8 cellular contexts compared by ENCODE assay signal in genomic region chr17:50151937-50152547, GRCh38. TPM values are rescaled to one million over a fixed set of nuclear protein-coding genes. Genes with fewer than 3 reads are reported as not detected.
DNase-seq lines count a peak whose midpoint lies in the region; ATAC-seq, FAIRE-seq and TF ChIP-seq lines count a peak whose summit lies in the region.

No MANE protein-coding gene starts in this region.

- FAIRE-seq in GM19239 (lab: Jason Lieb, UNC) = peak; percentile 79

- no peaks in the 10 kb centered on the region for H3K9me2 ChIP-seq in SU-DHL-6 (replicated peaks; ENCODE audit: insufficient read depth, low read length)

- TF ChIP-seq CTCF in BJ (IDR thresholded peaks at IDR 0.05; ENCODE audit: insufficient read depth, low read depth, low read length) = no peak
- no peak for TF ChIP-seq CTCF in SU-DHL-6 (IDR thresholded peaks at IDR 0.05; ENCODE audit: insufficient read depth, low read length, poor library complexity, severe bottlenecking)
- TF ChIP-seq CTCF in cardiac fibroblast (IDR thresholded peaks at IDR 0.05; ENCODE audit: low read depth, low read length) = no peak

- peaks cover 32% of the 10 kb centered on the region for H3K79me2 ChIP-seq in SU-DHL-6 (ENCODE audit: insufficient read depth, low read length)

- peaks cover 17% of the 10 kb centered on the region; the same call in 1 of the 2 replicates for H3K4me1 ChIP-seq in iPS-20b (ENCODE audit: insufficient read depth, low read length)

- CTCF ChIA-PET in BJ (lab: Yijun Ruan, JAX) = interaction anchor here (0.6 to 3.8 kb wide), 19 partner anchors 9 to 210 kb away, joined by 3 to 30 read pairs (median 4); partner anchors contain the start of genes SGCA and TMEM92

- POLR2A ChIA-PET in BJ (lab: Charles Lee) = interaction anchor here (0.6 to 1.7 kb wide), 4 partner anchors 22 to 490 kb away, joined by 4 to 8 read pairs (median 6); partner anchors contain the start of genes COL1A1 and SAMD14

- intact Hi-C loops in sciatic nerve (cut with DNase I) = loop anchor here (10.0 kb wide), 1 partner anchor 57 kb away; the partner anchor contains the start of gene PDK2

- H3K27ac ChIP-seq in SU-DHL-6 (ENCODE audit: low read depth, low read length) (peak overlapping the region; percentile 48), iPS-20b (ENCODE audit: low read length) (peak overlapping the region; percentile 96)

- H3F3A ChIP-seq in SU-DHL-6 (ENCODE audit: insufficient read depth) = peaks cover 9% of the 10 kb centered on the region; the same call in 1 of the 2 replicates

- H3K9me3 ChIP-seq in SU-DHL-6 (ENCODE audit: insufficient read depth, low read length) (no peaks in the 10 kb centered on the region), iPS-20b (ENCODE audit: insufficient read depth, low read depth, low read length) (no peaks in the 10 kb centered on the region)

- H3K9ac ChIP-seq in SU-DHL-6 (ENCODE audit: low read length) (peak overlapping the region; percentile 96), iPS-20b (ENCODE audit: low read depth, low read length) (peak overlapping the region; percentile 73; the same call in 1 of the 2 replicates)

- H3K36me3 ChIP-seq in BJ (ENCODE audit: control insufficient read depth, insufficient read depth, low read length) (no peaks in the 10 kb centered on the region), SU-DHL-6 (ENCODE audit: low read length) (no peaks in the 10 kb centered on the region), iPS-20b (ENCODE audit: insufficient read depth, low read depth, low read length) (no peaks in the 10 kb centered on the region)

- H2AFZ ChIP-seq in SU-DHL-6 (ENCODE audit: low read depth, low read length, severe bottlenecking) = peak overlapping the region; percentile 55

- DNase-seq in BJ (ENCODE audit: low read depth) (peak; percentile 44), GM19239 (ENCODE audit: insufficient read length, low spot score) (no peak), NCI-H1417 treated with DMSO at 0.1 percent for 48 hours (lab: John Stamatoyannopoulos, UW) (peak; percentile 29), cardiac fibroblast (ENCODE audit: low read depth in 2 of 2) (peak; percentile 88 to 90), sciatic nerve (ENCODE audit: low spot score) (peak; percentile 86)

- peak; percentile 88 for ATAC-seq in sciatic nerve
- ATAC-seq in GM21717 (IDR thresholded peaks at IDR 0.05; ENCODE audit: unreplicated experiment) = no peak

- peak overlapping the region; percentile 100 for H3K4me2 ChIP-seq in SU-DHL-6 (ENCODE audit: low read depth, low read length, poor library complexity, severe bottlenecking)

- H3K27me3 ChIP-seq in BJ (ENCODE audit: control insufficient read depth, insufficient read depth, low read length) (no peaks in the 10 kb centered on the region), SU-DHL-6 (ENCODE audit: low read length) (no peaks in the 10 kb centered on the region), iPS-20b (ENCODE audit: insufficient read depth, low read length) (peaks cover 17% of the 10 kb centered on the region)

- H4K20me1 ChIP-seq in SU-DHL-6 (ENCODE audit: low read depth, low read length) = no peaks in the 10 kb centered on the region

- H3K4me3 ChIP-seq in BJ (ENCODE audit: low read depth, low read length) (peak overlapping the region; percentile 67), SU-DHL-6 (ENCODE audit: insufficient read depth, low read length, poor library complexity, severe bottlenecking) (peak overlapping the region; percentile 47), cardiac fibroblast (replicated peaks in 1 of 2; ENCODE audit: low read depth in 2 of 2, low read length in 2 of 2) (peak overlapping the region; percentile 26 to 82), iPS-20b (ENCODE audit: low read length) (peak overlapping the region; percentile 66)

RNA-seq across cellular contexts. Expression of gene PPP1R9B, which starts 1.6 kb away (rescaled TPM):
- 17.2 and 19.3 TPM in 2 replicates for polyA plus RNA-seq in BJ (2011; rRNA removed)
- polyA minus RNA-seq in BJ (2011; rRNA and poly(A)+ RNA removed) = 27.3 and 31.6 TPM in 2 replicates
- total RNA-seq in sciatic nerve = 58.8 TPM

RNA-seq across cellular contexts. Expression of gene SGCA, which starts 13.8 kb away (rescaled TPM):
- polyA plus RNA-seq in BJ (2011; rRNA removed) = 0.09 and 0.40 TPM in 2 replicates
- polyA minus RNA-seq in BJ (2011; rRNA and poly(A)+ RNA removed) = not detected in 2 replicates
- 3.5 TPM for total RNA-seq in sciatic nerve

RNA-seq across cellular contexts. Expression of gene SAMD14, which starts 22.1 kb away (rescaled TPM):
- 2.7 and 5.3 TPM in 2 replicates for polyA plus RNA-seq in BJ (2011; rRNA removed)
- 3.1 TPM in 2 replicates for polyA minus RNA-seq in BJ (2011; rRNA and poly(A)+ RNA removed)
- 2.5 TPM for total RNA-seq in sciatic nerve

RNA-seq across cellular contexts. Expression of gene COL1A1, which starts 49.4 kb away (rescaled TPM):
- polyA plus RNA-seq in BJ (2011; rRNA removed) = 1,679 and 2,161 TPM in 2 replicates
- polyA minus RNA-seq in BJ (2011; rRNA and poly(A)+ RNA removed) = 4,131 and 5,702 TPM in 2 replicates
- total RNA-seq in sciatic nerve = 262 TPM

RNA-seq across cellular contexts. Expression of gene PDK2, which starts 56.9 kb away (rescaled TPM):
- 79.3 and 155 TPM in 2 replicates for polyA plus RNA-seq in BJ (2011; rRNA removed)
- polyA minus RNA-seq in BJ (2011; rRNA and poly(A)+ RNA removed) = 76.2 and 119 TPM in 2 replicates
- 48.6 TPM for total RNA-seq in sciatic nerve
